ENCODE assay signal across 2 cellular contexts in genomic region chr6:163897669-163898068, GRCh38.
TF ChIP-seq lines count a peak whose summit lies in the region.

No MANE protein-coding gene starts in this region.

TF ChIP-seq in IMR-90, 13 proteins besides CTCF, POLR2A, EP300 and RAD21:
- peak; percentile 56 for TF ChIP-seq CEBPB (IDR thresholded peaks at IDR 0.05; ENCODE audit: low read depth, low read length)
- no peak for TF ChIP-seq NFE2L2 (IDR thresholded peaks at IDR 0.05; ENCODE audit: low read depth, low read length)

TF ChIP-seq in HepG2, 621 proteins besides CTCF, POLR2A, EP300 and RAD21:
- TF ChIP-seq CEBPB (IDR thresholded peaks at IDR 0.05; ENCODE audit: borderline replicate concordance, low read depth, low read length) = 0 out of 2 replicates have a peak, but pooled peaks have one; percentile 25
- TF ChIP-seq ZNF275 (CRISPR knock-in tag; IDR thresholded peaks at IDR 0.05; ENCODE audit: borderline replicate concordance) = no peak
- TF ChIP-seq FOXA1 (IDR thresholded peaks at IDR 0.05) = no peak
- 0 out of 2 replicates have a peak, but pooled peaks have one; percentile 21 for TF ChIP-seq FOXA1 (CRISPR knock-in tag; IDR thresholded peaks at IDR 0.05)
TF ChIP-seq in HepG2: peak in this region for 2.
